ENCODE assay signal across 34 cellular contexts in the genomic region with DNA sequence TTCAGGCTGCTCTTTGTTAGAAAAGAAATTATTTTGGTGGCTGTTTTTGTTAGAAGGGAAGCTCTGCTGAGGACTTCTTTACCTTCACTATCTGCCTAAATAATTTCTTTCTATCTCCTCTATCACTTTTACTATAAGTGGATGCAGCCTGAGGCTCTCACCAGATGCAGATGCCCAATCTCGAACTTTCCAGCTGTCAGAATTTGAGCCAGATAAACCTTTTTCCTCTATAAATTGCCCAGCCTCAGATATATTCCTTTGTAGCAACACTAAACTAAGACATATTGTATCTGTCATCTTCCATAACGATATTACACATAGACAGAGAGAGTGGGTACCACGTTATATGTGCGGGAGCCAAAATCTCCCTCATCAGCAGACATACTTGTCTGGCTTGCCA.
"Had no signal": no experiment of that assay in that cellular context is flagged by ENCODE, and none has a peak within 500 bp of the region (broad histone marks: within the 10 kb centered on the region; RNA-seq: fewer than 3 reads in every experiment).

No MANE protein-coding gene starts in this region.

- H3K27ac ChIP-seq: KMS-11 had no signal

- H3K4me2 ChIP-seq: KMS-11 had no signal

- H3K36me3 ChIP-seq: MG63 had no signal

- H3K9ac ChIP-seq: KMS-11 had no signal

- H3K9me3 ChIP-seq: MG63 had no signal

- DNase-seq: Karpas-422, Kasumi-1, MG63, MM.1S, MV-4-11, NCI-H1048, NCI-H1092, NCI-H1092 treated with DMSO at 0.1 percent for 48 hours, NCI-H1105, NCI-H1105 treated with DMSO at 0.1 percent for 48 hours, NCI-H1417, NCI-H1417 treated with DMSO at 0.1 percent for 48 hours, NCI-H1436, NCI-H1436 treated with DMSO at 0.1 percent for 48 hours, NCI-H146, NCI-H1694, NCI-H1694 treated with DMSO at 0.1 percent for 48 hours, NCI-H187, NCI-H187 treated with DMSO at 0.1 percent for 48 hours, NCI-H1930, NCI-H2029, NCI-H2029 treated with DMSO at 0.1 percent for 48 hours, NCI-H2081, NCI-H2081 treated with DMSO at 0.1 percent for 48 hours, NCI-H2107, NCI-H2171, NCI-H2171 treated with DMSO at 0.1 percent for 48 hours, NCI-H2227 treated with DMSO at 0.1 percent for 48 hours, NCI-H226, NCI-H345, NCI-H446, NCI-H446 treated with DMSO at 0.1 percent for 48 hours, NCI-H510A had no signal

- H3K4me3 ChIP-seq: MG63 had no signal

- H3K27me3 ChIP-seq: MG63 had no signal
